ENCODE assay signal across 15 cellular contexts in the genomic region with DNA sequence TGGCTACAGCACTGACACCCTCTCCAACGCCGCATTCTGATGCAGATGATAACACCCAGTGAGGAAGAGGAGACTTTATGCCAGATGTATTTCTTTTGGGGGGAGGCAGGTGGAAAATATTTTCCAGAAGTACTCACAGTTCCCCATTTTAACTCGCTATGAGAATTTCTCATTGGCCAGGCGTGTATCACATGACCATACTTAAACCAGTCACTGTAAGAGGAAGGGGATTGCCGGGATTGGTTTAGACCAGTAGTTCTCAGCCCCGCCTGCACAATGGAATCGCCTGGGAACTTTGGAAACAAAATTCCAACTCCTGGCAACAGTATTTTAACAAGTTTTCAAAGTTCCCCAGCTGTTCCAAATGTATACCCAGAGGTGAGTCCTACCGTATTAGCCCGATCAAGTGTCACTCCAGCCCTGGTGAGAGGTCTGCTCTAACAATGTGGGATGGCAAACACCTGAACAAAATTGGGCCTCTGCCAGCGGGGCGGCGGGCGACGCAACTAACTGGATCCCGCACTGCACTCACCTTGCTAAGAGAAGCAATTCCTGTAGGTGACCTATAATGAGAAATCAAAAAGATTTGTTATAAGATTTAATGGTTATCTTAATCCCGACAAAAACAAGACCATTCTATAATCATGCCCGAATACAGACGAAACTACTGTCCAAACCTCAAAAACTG.
"Had no signal": no experiment of that assay in that cellular context is flagged by ENCODE, and none has a peak within 500 bp of the region (broad histone marks: within the 10 kb centered on the region; RNA-seq: fewer than 3 reads in every experiment).

No MANE protein-coding gene starts in this region.

- H3K4me1 ChIP-seq: pancreas had no signal

- H3K9me3 ChIP-seq: lower lobe of right lung, pancreas had no signal

- FAIRE-seq: astrocyte, pancreas, urothelium cell line had no signal

- H3K4me3 ChIP-seq: dorsolateral prefrontal cortex, lower lobe of right lung, pancreas had no signal

- DNase-seq: activated CD4-positive, alpha-beta T cell treated with anti-CD3 and anti-CD28 coated beads for 48 hours; activated CD8-positive, alpha-beta memory T cell treated with anti-CD3 and anti-CD28 coated beads for 24 hours; activated naive CD4-positive, alpha-beta T cell treated with anti-CD3 and anti-CD28 coated beads for 36 hours; dorsolateral prefrontal cortex; immature natural killer cell; left cardiac atrium; lower lobe of right lung; pancreas; retina; stimulated activated CD4-positive, alpha-beta T cell treated with anti-CD3 and anti-CD28 coated beads, Interleukin-15, amount 100 ng/mL, for 24 hours; stimulated activated CD4-positive, alpha-beta T cell treated with anti-CD3 and anti-CD28 coated beads, Interleukin-4, amount 100 ng/mL, for 24 hours; stimulated activated naive CD8-positive, alpha-beta T cell treated with anti-CD3 and anti-CD28 coated beads, Interleukin-15, amount 100 ng/mL, for 72 hours had no signal

- H3K27ac ChIP-seq: dorsolateral prefrontal cortex, lower lobe of right lung, pancreas had no signal

- H3K36me3 ChIP-seq: lower lobe of right lung, pancreas had no signal

- H3K27me3 ChIP-seq: pancreas had no signal

- ATAC-seq: activated T-helper 17 cell treated with anti-CD3 and anti-CD28 coated beads, Interleukin-2, amount 50 U/mL, for 72 hours; left cardiac atrium; lower lobe of right lung; pancreas; stimulated activated naive CD8-positive, alpha-beta T cell treated with anti-CD3 and anti-CD28 coated beads, Interleukin-15, amount 100 ng/mL, for 72 hours had no signal
